ENCODE assay signal across 26 cellular contexts in genomic region chr11:15010860-15011259, GRCh38. TPM values are rescaled to one million over a fixed set of nuclear protein-coding genes. Genes with fewer than 3 reads are reported as not detected.
DNase-seq lines count a peak whose midpoint lies in the region; ATAC-seq and TF ChIP-seq lines count a peak whose summit lies in the region.
"Had no signal": no experiment of that assay in that cellular context is flagged by ENCODE, and none has a peak within 500 bp of the region (broad histone marks: within the 10 kb centered on the region; RNA-seq: fewer than 3 reads in every experiment).

No MANE protein-coding gene starts in this region.

- intact Hi-C loops in aorta (cut with DNase I): no loop called here

- H3K36me3 ChIP-seq in HEK293 (ENCODE audit: control insufficient read depth in 2 of 2, insufficient read depth in 1 of 2, low read length in 2 of 2) (no peaks in the 10 kb centered on the region), SK-N-MC (ENCODE audit: insufficient read depth, low read length) (no peaks in the 10 kb centered on the region), aorta (ENCODE audit: control insufficient read depth in 1 of 2, insufficient read depth in 2 of 2, low read length in 1 of 2) (no peaks in the 10 kb centered on the region)
- H3K36me3 ChIP-seq: BE2C, BLaER1 had no signal

- H3K27ac ChIP-seq in HEK293 (ENCODE audit: extremely low read depth, low read depth, low read length): no peak overlapping the region
- H3K27ac ChIP-seq in SK-N-MC: peak overlapping the region; percentile 26; the same call in 1 of the 2 replicates
- no peak overlapping the region for H3K27ac ChIP-seq in aorta (ENCODE audit: low read depth in 1 of 2, low read length in 2 of 2)
- H3K27ac ChIP-seq: BLaER1 had no signal

- no peak for DNase-seq in SK-N-MC (ENCODE audit: low read depth, low spot score)
- DNase-seq in renal cortical epithelial cell (ENCODE audit: low read depth): peak; percentile 19
- no peak for DNase-seq in aorta
- no peak for DNase-seq in omental fat pad (ENCODE audit: low spot score)
- DNase-seq: 8988T; ACHN; BE2C; C1 segment of cervical spinal cord; CD4-positive, alpha-beta memory T cell; CD4-positive, CD25-positive, alpha-beta regulatory T cell; CD8-positive, alpha-beta memory T cell; COR-L47; DMS 273 treated with DMSO at 0.1 percent for 48 hours; DMS153; DMS53; DMS79; DND-41; EL; GDM1 had no signal

- ATAC-seq in aorta (ENCODE audit: low FRiP score) (no peak), omental fat pad (ENCODE audit: low FRiP score) (no peak)
- ATAC-seq: GM12878 had no signal

- TF ChIP-seq CTCF in HEK293 (tag by site-specific recombination; IDR thresholded peaks at IDR 0.05) (no peak), omental fat pad (IDR thresholded peaks at IDR 0.05) (no peak)

- POLR2A ChIA-PET in HEK293 (lab: Yijun Ruan, JAX): no interaction called here

- no peaks in the 10 kb centered on the region for H3K9me3 ChIP-seq in HEK293 (ENCODE audit: control insufficient read depth, insufficient read depth, low read depth, low read length)
- no peaks in the 10 kb centered on the region for H3K9me3 ChIP-seq in SK-N-MC (ENCODE audit: low read depth, low read length)
- peaks cover 6% of the 10 kb centered on the region for H3K9me3 ChIP-seq in aorta (ENCODE audit: control insufficient read depth, low read length)
- H3K9me3 ChIP-seq: BE2C had no signal

- H3K9ac ChIP-seq in SK-N-MC (ENCODE audit: insufficient read length): no peak overlapping the region
- H3K9ac ChIP-seq: BLaER1 had no signal

- CTCF ChIA-PET in HEK293 (lab: Yijun Ruan, JAX): interaction anchor here (0.6 to 1.6 kb wide), 5 partner anchors 10 to 1897 kb away, joined by 3 to 4 read pairs (median 3); partner anchors contain the start of gene CALCB

- no peaks in the 10 kb centered on the region for H3K27me3 ChIP-seq in aorta (ENCODE audit: control insufficient read depth in 1 of 2, insufficient read depth in 2 of 2, low read length in 1 of 2)
- H3K27me3 ChIP-seq: BLaER1 had no signal

- H3K4me3 ChIP-seq in HEK293 (ENCODE audit: low read depth, low read length): no peak overlapping the region
- H3K4me3 ChIP-seq in SK-N-MC: no peak overlapping the region
- no peak overlapping the region for H3K4me3 ChIP-seq in aorta (ENCODE audit: low read length in 2 of 2)
- H3K4me3 ChIP-seq: BLaER1, GM12878 had no signal

- no peaks in the 10 kb centered on the region for H3K4me1 ChIP-seq in HEK293 (ENCODE audit: control insufficient read depth, insufficient read depth, low read length)
- no peaks in the 10 kb centered on the region for H3K4me1 ChIP-seq in aorta (ENCODE audit: control insufficient read depth in 1 of 2, insufficient read depth in 2 of 2, low read length in 2 of 2)
- H3K4me1 ChIP-seq: BE2C, BLaER1 had no signal

TF ChIP-seq in HEK293, 187 proteins besides CTCF, POLR2A, EP300 and RAD21:
- no peak for TF ChIP-seq ZNF37A (tag by site-specific recombination; IDR thresholded peaks at IDR 0.05)
- peak; percentile 27; the same call in 1 of the 2 replicates for TF ChIP-seq ATF2 (tag by site-specific recombination; IDR thresholded peaks at IDR 0.05; ENCODE audit: low read depth)

RNA-seq across cellular contexts. Expression of gene CALCA, which starts 38.7 kb away (rescaled TPM):
- total RNA-seq in renal cortical epithelial cell: not detected in 2 replicates
- total RNA-seq in aorta: under 1 TPM in 1 of 2 donors, not detected in 1; 0.97 TPM
- 1 to 10 TPM in 1 of 2 donors, under 1 TPM in 1; 0.88 to 1.6 TPM for polyA plus RNA-seq in aorta
- total RNA-seq in omental fat pad: 1 to 10 TPM in 1 of 4 donors, under 1 TPM in 1, not detected in 2; 0.74 to 1.1 TPM
- total RNA-seq: CD4-positive, alpha-beta memory T cell; CD4-positive, CD25-positive, alpha-beta regulatory T cell; CD8-positive, alpha-beta memory T cell; Daoy; G401; GM12878 had no signal
- polyA plus RNA-seq: AG04450; CD14-positive monocyte; CD4-positive, alpha-beta memory T cell; CD4-positive, CD25-positive, alpha-beta regulatory T cell; CD8-positive, alpha-beta memory T cell; GM12878 had no signal
